In genomic region chr9:133347985-133348762, GRCh38 we compare ENCODE assay signal across 8 cellular contexts. TPM values are rescaled to one million over a fixed set of nuclear protein-coding genes. Genes with fewer than 3 reads are reported as not detected.
DNase-seq lines count a peak whose midpoint lies in the region; ATAC-seq and TF ChIP-seq lines count a peak whose summit lies in the region.

Gene MED22, minus strand, starts transcription at chr9:133348131. Its CDS starts 1,469 bp downstream, at chr9:133346662.
Gene RPL7A, plus strand, starts transcription at chr9:133348218. Its CDS starts 26 bp downstream, at chr9:133348244.

- peaks cover 30% of the 10 kb centered on the region for H3K4me1 ChIP-seq in DOHH2 (ENCODE audit: control insufficient read depth, low read length)
- H3K4me1 ChIP-seq in MM.1S (ENCODE audit: low read length): peaks cover 17% of the 10 kb centered on the region; the same call in 1 of the 2 replicates

- H2AFZ ChIP-seq in MM.1S (ENCODE audit: low read length) (peak within 1 kb of the TSS; percentile 80), neural cell (ENCODE audit: low read depth, low read length) (peak within 1 kb of the TSS; percentile 88)

- H3K27ac Mint-ChIP-seq in stimulated activated naive CD8-positive, alpha-beta T cell treated with anti-CD3 and anti-CD28 coated beads, Interleukin-15, amount 100 ng/mL, for 72 hours: peak within 1 kb of the TSS; percentile 100

- DNase-seq in H4 (ENCODE audit: low spot score) (peak; percentile 93), MM.1S (peak; percentile 95), SHP77 treated with DMSO at 0.1 percent for 48 hours (lab: John Stamatoyannopoulos, UW) (peak; percentile 90), fibroblast of the conjunctiva (ENCODE audit: low read depth) (peak; percentile 91)
- peak; percentile 96 for DNase-seq in activated effector memory CD4-positive, alpha-beta T cell treated with anti-CD3 and anti-CD28 coated beads, Interleukin-2, amount 50 U/mL, for 16 hours
- peak; percentile 91 to 95 for DNase-seq in stimulated activated naive CD8-positive, alpha-beta T cell treated with anti-CD3 and anti-CD28 coated beads, Interleukin-15, amount 100 ng/mL, for 72 hours

- H3K27ac ChIP-seq in DOHH2 (ENCODE audit: low read depth, low read length): peak within 1 kb of the TSS; percentile 81
- H3K27ac ChIP-seq in MM.1S (ENCODE audit: low read length): peak within 1 kb of the TSS; percentile 83
- H3K27ac ChIP-seq in neural cell (ENCODE audit: low read length): peak within 1 kb of the TSS; percentile 88

- H3K4me3 ChIP-seq in DOHH2 (ENCODE audit: low read length): peak within 1 kb of the TSS; percentile 83
- H3K4me3 ChIP-seq in MM.1S (ENCODE audit: low read length): peak within 1 kb of the TSS; percentile 97
- peak within 1 kb of the TSS; percentile 94 for H3K4me3 ChIP-seq in neural cell (ENCODE audit: low read length)

- H3K27me3 Mint-ChIP-seq in stimulated activated naive CD8-positive, alpha-beta T cell treated with anti-CD3 and anti-CD28 coated beads, Interleukin-15, amount 100 ng/mL, for 72 hours: no peaks in the 10 kb centered on the region

- H3K79me2 ChIP-seq in DOHH2 (ENCODE audit: control insufficient read depth, low read length) (peaks cover 57% of the 10 kb centered on the region), MM.1S (ENCODE audit: low read length) (peaks cover 58% of the 10 kb centered on the region), neural cell (replicated peaks; ENCODE audit: insufficient read depth, low read length) (peaks cover 25% of the 10 kb centered on the region)

- H3K9ac ChIP-seq in MM.1S (ENCODE audit: low read length): peak within 1 kb of the TSS; percentile 99
- H3K9ac ChIP-seq in neural cell (ENCODE audit: low read length): peak within 1 kb of the TSS; percentile 94

- H3K4me1 Mint-ChIP-seq in stimulated activated naive CD8-positive, alpha-beta T cell treated with anti-CD3 and anti-CD28 coated beads, Interleukin-15, amount 100 ng/mL, for 72 hours: peaks cover 57% of the 10 kb centered on the region

- no peaks in the 10 kb centered on the region for H3K9me3 Mint-ChIP-seq in stimulated activated naive CD8-positive, alpha-beta T cell treated with anti-CD3 and anti-CD28 coated beads, Interleukin-15, amount 100 ng/mL, for 72 hours

- H3F3A ChIP-seq in DOHH2 (ENCODE audit: control insufficient read depth, insufficient read depth): peaks cover 48% of the 10 kb centered on the region
- peaks cover 51% of the 10 kb centered on the region for H3F3A ChIP-seq in MM.1S (ENCODE audit: insufficient read depth, low read length)
- no peaks in the 10 kb centered on the region for H3F3A ChIP-seq in neural cell (ENCODE audit: insufficient read depth, low read length, poor library complexity, severe bottlenecking)

- peaks cover 16% of the 10 kb centered on the region; the same call in 1 of the 2 replicates for H4K20me1 ChIP-seq in DOHH2 (ENCODE audit: control insufficient read depth, insufficient read depth, low read depth, low read length)
- peaks cover 11% of the 10 kb centered on the region for H4K20me1 ChIP-seq in MM.1S (ENCODE audit: insufficient read depth, low read length)
- no peaks in the 10 kb centered on the region for H4K20me1 ChIP-seq in neural cell (ENCODE audit: insufficient read depth)

- TF ChIP-seq CTCF in DOHH2 (IDR thresholded peaks at IDR 0.05; ENCODE audit: low read depth, low read length, poor library complexity, severe bottlenecking): no peak
- TF ChIP-seq CTCF in MM.1S (IDR thresholded peaks at IDR 0.05; ENCODE audit: low read length): no peak
- peak; percentile 49 for TF ChIP-seq CTCF in neural cell (IDR thresholded peaks at IDR 0.05; ENCODE audit: poor library complexity, severe bottlenecking)

- TF ChIP-seq RAD21 in neural cell (conservative IDR thresholded peaks at IDR 0.05): no peak

- H3K4me2 ChIP-seq in DOHH2 (ENCODE audit: low read length) (peak within 1 kb of the TSS; percentile 98), MM.1S (ENCODE audit: low read depth, low read length) (peak within 1 kb of the TSS; percentile 97), neural cell (ENCODE audit: low read length) (peak within 1 kb of the TSS; percentile 99)

- H3K9me2 ChIP-seq in DOHH2 (replicated peaks; ENCODE audit: control insufficient read depth, low read length) (no peaks in the 10 kb centered on the region), MM.1S (replicated peaks; ENCODE audit: insufficient read depth, low read length) (no peaks in the 10 kb centered on the region), neural cell (ENCODE audit: insufficient read depth, low read length) (no peaks in the 10 kb centered on the region)

- H3K36me3 ChIP-seq in DOHH2 (ENCODE audit: control insufficient read depth, low read length): peaks cover 86% of the 10 kb centered on the region
- peaks cover 17% of the 10 kb centered on the region for H3K36me3 ChIP-seq in MM.1S (replicated peaks; ENCODE audit: insufficient read depth, low read length)
- H3K36me3 ChIP-seq in neural cell (ENCODE audit: insufficient read depth, low read length): peaks cover 6% of the 10 kb centered on the region

- H3K27me3 ChIP-seq in DOHH2 (ENCODE audit: control insufficient read depth, low read length): no peaks in the 10 kb centered on the region
- no peaks in the 10 kb centered on the region for H3K27me3 ChIP-seq in MM.1S (replicated peaks; ENCODE audit: insufficient read depth, low read length)
- no peaks in the 10 kb centered on the region for H3K27me3 ChIP-seq in neural cell (ENCODE audit: insufficient read depth, low read depth, low read length)

- H3K9me3 ChIP-seq in DOHH2 (ENCODE audit: control insufficient read depth, insufficient read depth, low read length): no peaks in the 10 kb centered on the region
- no peaks in the 10 kb centered on the region for H3K9me3 ChIP-seq in MM.1S (replicated peaks; ENCODE audit: insufficient read depth, low read length)
- no peaks in the 10 kb centered on the region for H3K9me3 ChIP-seq in neural cell (ENCODE audit: low read length)

- TF ChIP-seq EP300 in neural cell (conservative IDR thresholded peaks at IDR 0.05; ENCODE audit: poor library complexity, severe bottlenecking): peak; percentile 60

- H3K4me3 Mint-ChIP-seq in stimulated activated naive CD8-positive, alpha-beta T cell treated with anti-CD3 and anti-CD28 coated beads, Interleukin-15, amount 100 ng/mL, for 72 hours: peak within 1 kb of the TSS; percentile 96 to 99

- ATAC-seq in stimulated activated naive CD8-positive, alpha-beta T cell treated with anti-CD3 and anti-CD28 coated beads, Interleukin-15, amount 100 ng/mL, for 72 hours: peak; percentile 85

TF ChIP-seq in neural cell, 6 proteins besides CTCF, POLR2A, EP300 and RAD21:
- TF ChIP-seq SMC3 (conservative IDR thresholded peaks at IDR 0.05; ENCODE audit: poor library complexity): peak; percentile 45
- TF ChIP-seq EZH2 (IDR thresholded peaks at IDR 0.05; ENCODE audit: borderline replicate concordance, insufficient read depth, low read length, poor library complexity, severe bottlenecking): no peak
- TF ChIP-seq MXI1 (conservative IDR thresholded peaks at IDR 0.05; ENCODE audit: poor library complexity, severe bottlenecking): peak; percentile 86
- peak; percentile 99 for TF ChIP-seq TAF1 (IDR thresholded peaks at IDR 0.05; ENCODE audit: low read depth)
- TF ChIP-seq POLR2AphosphoS5 (IDR thresholded peaks at IDR 0.05): peak; percentile 100
- TF ChIP-seq, protein P1, sequence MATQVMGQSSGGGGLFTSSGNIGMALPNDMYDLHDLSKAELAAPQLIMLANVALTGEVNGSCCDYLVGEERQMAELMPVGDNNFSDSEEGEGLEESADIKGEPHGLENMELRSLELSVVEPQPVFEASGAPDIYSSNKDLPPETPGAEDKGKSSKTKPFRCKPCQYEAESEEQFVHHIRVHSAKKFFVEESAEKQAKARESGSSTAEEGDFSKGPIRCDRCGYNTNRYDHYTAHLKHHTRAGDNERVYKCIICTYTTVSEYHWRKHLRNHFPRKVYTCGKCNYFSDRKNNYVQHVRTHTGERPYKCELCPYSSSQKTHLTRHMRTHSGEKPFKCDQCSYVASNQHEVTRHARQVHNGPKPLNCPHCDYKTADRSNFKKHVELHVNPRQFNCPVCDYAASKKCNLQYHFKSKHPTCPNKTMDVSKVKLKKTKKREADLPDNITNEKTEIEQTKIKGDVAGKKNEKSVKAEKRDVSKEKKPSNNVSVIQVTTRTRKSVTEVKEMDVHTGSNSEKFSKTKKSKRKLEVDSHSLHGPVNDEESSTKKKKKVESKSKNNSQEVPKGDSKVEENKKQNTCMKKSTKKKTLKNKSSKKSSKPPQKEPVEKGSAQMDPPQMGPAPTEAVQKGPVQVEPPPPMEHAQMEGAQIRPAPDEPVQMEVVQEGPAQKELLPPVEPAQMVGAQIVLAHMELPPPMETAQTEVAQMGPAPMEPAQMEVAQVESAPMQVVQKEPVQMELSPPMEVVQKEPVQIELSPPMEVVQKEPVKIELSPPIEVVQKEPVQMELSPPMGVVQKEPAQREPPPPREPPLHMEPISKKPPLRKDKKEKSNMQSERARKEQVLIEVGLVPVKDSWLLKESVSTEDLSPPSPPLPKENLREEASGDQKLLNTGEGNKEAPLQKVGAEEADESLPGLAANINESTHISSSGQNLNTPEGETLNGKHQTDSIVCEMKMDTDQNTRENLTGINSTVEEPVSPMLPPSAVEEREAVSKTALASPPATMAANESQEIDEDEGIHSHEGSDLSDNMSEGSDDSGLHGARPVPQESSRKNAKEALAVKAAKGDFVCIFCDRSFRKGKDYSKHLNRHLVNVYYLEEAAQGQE (IDR thresholded peaks at IDR 0.05; ENCODE audit: borderline replicate concordance): peak; percentile 99

RNA-seq across cellular contexts. Expression of gene MED22, which starts in this region (rescaled TPM):
- 13.6 and 22.0 TPM in 2 replicates for total RNA-seq in H4 (2014; rRNA removed; shearing (Covaris generic))
- 57.5 and 62.5 TPM in 2 replicates for polyA plus RNA-seq in neural cell
- polyA minus RNA-seq in neural cell: 25.3 and 32.6 TPM in 2 replicates

RNA-seq across cellular contexts. Expression of gene RPL7A, which starts in this region (rescaled TPM):
- 2,696 and 2,716 TPM in 2 replicates for total RNA-seq in H4 (2014; rRNA removed; shearing (Covaris generic))
- 1,931 and 1,987 TPM in 2 replicates for polyA plus RNA-seq in neural cell
- 671 and 691 TPM in 2 replicates for polyA minus RNA-seq in neural cell

Comparison
In these comparisons a context has a peak if more than half of its experiments do, and no peak if none do; other contexts are left out.
1. Peak in every context shown above with its lines: DNase-seq, ATAC-seq, H3K4me3 ChIP-seq and H3K27ac ChIP-seq.